11 cellular contexts compared by ENCODE assay signal in genomic region chr7:41731486-41732278, GRCh38. TPM values are rescaled to one million over a fixed set of nuclear protein-coding genes. Genes with fewer than 3 reads are reported as not detected.
A peak's percentile ranks its signal among the peaks of the same experiment; 100 is the strongest.
DNase-seq lines count a peak whose midpoint lies in the region; ATAC-seq, FAIRE-seq and TF ChIP-seq lines count a peak whose summit lies in the region.
"Had no signal": no experiment of that assay in that cellular context is flagged by ENCODE, and none has a peak within 500 bp of the region (broad histone marks: within the 10 kb centered on the region; RNA-seq: fewer than 3 reads in every experiment).

No MANE protein-coding gene starts in this region.

- H3K4me3 ChIP-seq in SJCRH30, result no peak overlapping the region

- H3K4me3 Mint-ChIP-seq in activated T-cell treated with anti-CD3 and anti-CD28 coated beads, Interleukin-2, amount 50 U/mL, for 72 hours, result no peak overlapping the region

- ATAC-seq in GM18858 (IDR thresholded peaks at IDR 0.05; ENCODE audit: unreplicated experiment) (peak; percentile 98), GM21723 (IDR thresholded peaks at IDR 0.05; ENCODE audit: unreplicated experiment) (peak; percentile 99), HG03442 (IDR thresholded peaks at IDR 0.05; ENCODE audit: unreplicated experiment) (peak; percentile 97)
- no peak for ATAC-seq in activated T-cell treated with anti-CD3 and anti-CD28 coated beads, Interleukin-2, amount 50 U/mL, for 72 hours (replicated peaks in 1 of 2)

- no peaks in the 10 kb centered on the region for H3K27me3 ChIP-seq in SJCRH30

- H3K9me3 Mint-ChIP-seq in activated T-cell treated with anti-CD3 and anti-CD28 coated beads, Interleukin-2, amount 50 U/mL, for 72 hours, result peaks cover 2 to 3% of the 10 kb centered on the region in 2 donors

- peaks cover 5% of the 10 kb centered on the region for H3K4me1 Mint-ChIP-seq in activated T-cell treated with anti-CD3 and anti-CD28 coated beads, Interleukin-2, amount 50 U/mL, for 72 hours (ENCODE audit: low read depth)

- no peaks in the 10 kb centered on the region for H3K4me1 ChIP-seq in SJCRH30

- H3K9me3 ChIP-seq in SJCRH30 (replicated peaks), result no peaks in the 10 kb centered on the region

- H3K36me3 Mint-ChIP-seq in activated T-cell treated with anti-CD3 and anti-CD28 coated beads, Interleukin-2, amount 50 U/mL, for 72 hours (ENCODE audit: insufficient read depth in 2 of 2), result no peaks in the 10 kb centered on the region

- H3K27ac Mint-ChIP-seq in activated T-cell treated with anti-CD3 and anti-CD28 coated beads, Interleukin-2, amount 50 U/mL, for 72 hours, result no peak overlapping the region

- no peaks in the 10 kb centered on the region for H3K36me3 ChIP-seq in SJCRH30

- DNase-seq in medulla oblongata (ENCODE audit: extremely low spot score) (peak; percentile 84), D721Med (ENCODE audit: insufficient read length, low spot score) (no peak), SJCRH30 (no peak)
- DNase-seq in activated CD4-positive, alpha-beta T cell treated with anti-CD3 and anti-CD28 coated beads for 1 hour, result no peak
- no peak for DNase-seq in activated T-cell treated with anti-CD3 and anti-CD28 coated beads, Interleukin-2, amount 50 U/mL, for 72 hours
- DNase-seq: activated T-cell treated with anti-CD3 and anti-CD28 coated beads, Interleukin-2, amount 50 U/mL, for 48 hours; effector CD8-positive, alpha-beta T cell; left colon had no signal

- no peak for TF ChIP-seq CTCF in D721Med (IDR thresholded peaks at IDR 0.05; ENCODE audit: insufficient read depth, missing control alignments)

- FAIRE-seq in D721Med (lab: Jason Lieb, UNC), result no peak

- no peak overlapping the region for H3K27ac ChIP-seq in SJCRH30

- H3K27me3 Mint-ChIP-seq in activated T-cell treated with anti-CD3 and anti-CD28 coated beads, Interleukin-2, amount 50 U/mL, for 72 hours (ENCODE audit: low read depth), result peaks cover 25% of the 10 kb centered on the region

RNA-seq across cellular contexts. Expression of gene INHBA, which starts 28.8 kb away (rescaled TPM):
- total RNA-seq in SJCRH30 (2014; rRNA removed; shearing (Covaris generic)), result 0.08 TPM in 1 of 2 replicates, not detected in the other
- total RNA-seq in activated T-cell treated with anti-CD3 and anti-CD28 coated beads, Interleukin-2, amount 50 U/mL, for 72 hours, result under 1 TPM; 0.05 to 0.19 TPM

Comparison
In these comparisons a context has a peak if more than half of its experiments do, and no peak if none do; other contexts are left out.
1. ATAC-seq: peak in GM18858 (single experiment), GM21723 (single experiment) and HG03442 (single experiment); none in activated T-cell treated with anti-CD3 and anti-CD28 coated beads, Interleukin-2, amount 50 U/mL, for 72 hours (0 of 2).